10 cellular contexts compared by ENCODE assay signal in genomic region chr7:2110586-2111396, GRCh38.
DNase-seq lines count a peak whose midpoint lies in the region; ATAC-seq and TF ChIP-seq lines count a peak whose summit lies in the region.
"Had no signal": no experiment of that assay in that cellular context is flagged by ENCODE, and none has a peak within 500 bp of the region (broad histone marks: within the 10 kb centered on the region; RNA-seq: fewer than 3 reads in every experiment).

No MANE protein-coding gene starts in this region.

- DNase-seq in SK-N-SH: no peak
- peak; percentile 16 for DNase-seq in amniotic epithelial cell (ENCODE audit: low read depth)
- peak; percentile 55 to 64 for DNase-seq in lung microvascular endothelial cell (ENCODE audit: low read depth in 2 of 2)
- no peak for DNase-seq in stimulated activated naive B cell treated with anti-CD40 and anti-IgM and Interleukin-4, amounts not matched to agents 10 μg/mL and 1 μg/mL and 100 μg/mL, for 72 hours
- no peak for DNase-seq in activated effector memory CD4-positive, alpha-beta T cell treated with Interleukin-2 at 50 U/mL for 16 hours
- DNase-seq in ureter (ENCODE audit: low spot score): no peak
- DNase-seq: NCI-H1417 treated with DMSO at 0.1 percent for 48 hours, SIG-M5 had no signal

- peak overlapping the region; percentile 6; the same call in 1 of the 2 replicates for H3K9ac ChIP-seq in SK-N-SH

- no peaks in the 10 kb centered on the region for H3K9me2 ChIP-seq in SK-N-SH

- peaks cover 12% of the 10 kb centered on the region for H3F3A ChIP-seq in SK-N-SH (replicated peaks; ENCODE audit: insufficient read depth)

- H3K27me3 Mint-ChIP-seq in stimulated activated naive B cell treated with anti-CD40 and anti-IgM and Interleukin-4, amounts not matched to agents 10 μg/mL and 1 μg/mL and 100 μg/mL, for 72 hours: no peaks in the 10 kb centered on the region

- H3K27ac ChIP-seq in SK-N-SH (ENCODE audit: low read depth in 2 of 2, low read length in 1 of 2): peak overlapping the region; percentile 62 to 64; a peak in 3 of 4 replicates

- no peaks in the 10 kb centered on the region for H3K9me3 Mint-ChIP-seq in stimulated activated naive B cell treated with anti-CD40 and anti-IgM and Interleukin-4, amounts not matched to agents 10 μg/mL and 1 μg/mL and 100 μg/mL, for 72 hours

- TF ChIP-seq EP300 in SK-N-SH (IDR thresholded peaks at IDR 0.05; ENCODE audit: borderline replicate concordance in 1 of 2, low read depth in 1 of 2, low read length in 1 of 2): no peak

- peaks cover 23 to 74% of the 10 kb centered on the region in 2 experiments for H3K4me1 ChIP-seq in SK-N-SH (ENCODE audit: control insufficient read depth in 1 of 2, insufficient read depth in 2 of 2, low read depth in 1 of 2, low read length in 1 of 2)

- no peak for TF ChIP-seq RAD21 in SK-N-SH (IDR thresholded peaks at IDR 0.05; ENCODE audit: low read length)

- peak overlapping the region; percentile 18; the same call in 1 of the 2 replicates for H3K4me2 ChIP-seq in SK-N-SH

- ATAC-seq in SK-N-SH treated with all-trans-retinoic acid at 6 μM for 48 hours: no peak; the same call in 2 of the 3 replicates
- no peak for ATAC-seq in stimulated activated naive B cell treated with anti-CD40 and anti-IgM and Interleukin-4, amounts not matched to agents 10 μg/mL and 1 μg/mL and 100 μg/mL, for 72 hours (replicated peaks)
- ATAC-seq in HG03139 (IDR thresholded peaks at IDR 0.05; ENCODE audit: unreplicated experiment): no peak

- no peaks in the 10 kb centered on the region for H3K27me3 ChIP-seq in SK-N-SH (ENCODE audit: insufficient read depth)

- H4K20me1 ChIP-seq in SK-N-SH (ENCODE audit: insufficient read depth): no peaks in the 10 kb centered on the region

- 90% methylated on average over 34 of the region's 34 CpGs for WGBS in SK-N-SH (ENCODE audit: low lambda C conversion rate)

- peak overlapping the region; percentile 73 to 74 for H3K4me3 Mint-ChIP-seq in stimulated activated naive B cell treated with anti-CD40 and anti-IgM and Interleukin-4, amounts not matched to agents 10 μg/mL and 1 μg/mL and 100 μg/mL, for 72 hours

- H3K79me2 ChIP-seq in SK-N-SH (ENCODE audit: insufficient read depth): no peaks in the 10 kb centered on the region; the same call in 1 of the 2 replicates

- TF ChIP-seq CTCF in SK-N-SH (IDR thresholded peaks at IDR 0.05): no peak

- peak overlapping the region; percentile 93 for H3K27ac Mint-ChIP-seq in stimulated activated naive B cell treated with anti-CD40 and anti-IgM and Interleukin-4, amounts not matched to agents 10 μg/mL and 1 μg/mL and 100 μg/mL, for 72 hours

- peaks cover 51 to 74% of the 10 kb centered on the region in 2 donors for H3K36me3 Mint-ChIP-seq in stimulated activated naive B cell treated with anti-CD40 and anti-IgM and Interleukin-4, amounts not matched to agents 10 μg/mL and 1 μg/mL and 100 μg/mL, for 72 hours

- no peak overlapping the region for H2AFZ ChIP-seq in SK-N-SH (ENCODE audit: low read depth)

- no peak overlapping the region for H3K4me3 ChIP-seq in SK-N-SH (ENCODE audit: low read depth in 2 of 2, low read length in 1 of 2)

- H3K4me1 Mint-ChIP-seq in stimulated activated naive B cell treated with anti-CD40 and anti-IgM and Interleukin-4, amounts not matched to agents 10 μg/mL and 1 μg/mL and 100 μg/mL, for 72 hours: peaks cover 61 to 93% of the 10 kb centered on the region in 2 donors

- CTCF ChIA-PET in SK-N-SH (lab: Yijun Ruan, JAX): no interaction called here

- no peaks in the 10 kb centered on the region for H3K36me3 ChIP-seq in SK-N-SH (replicated peaks in 1 of 2; ENCODE audit: control insufficient read depth in 1 of 2, insufficient read depth in 2 of 2, low read length in 1 of 2)

- POLR2A ChIA-PET in SK-N-SH (lab: Yijun Ruan, JAX): interaction anchor here (0.5 kb wide), 1 partner anchor 231 kb away, joined by 4 read pairs; no protein-coding TSS in a partner anchor

- no peaks in the 10 kb centered on the region for H3K9me3 ChIP-seq in SK-N-SH

TF ChIP-seq in SK-N-SH, 30 proteins besides CTCF, POLR2A, EP300 and RAD21:
- TF ChIP-seq GABPA (IDR thresholded peaks at IDR 0.05; ENCODE audit: low read depth): no peak

TF ChIP-seq in SK-N-SH treated with all-trans-retinoic acid at 6 μM for 48 hours, 23 proteins besides CTCF, POLR2A, EP300 and RAD21 (continues in another document):
- TF ChIP-seq ZFP30 (CRISPR knock-in tag; IDR thresholded peaks at IDR 0.05) (no peak), PPARA (CRISPR knock-in tag; IDR thresholded peaks at IDR 0.05; ENCODE audit: borderline replicate concordance) (no peak), ZNF565 (CRISPR knock-in tag; conservative IDR thresholded peaks at IDR 0.05; ENCODE audit: low read depth) (no peak), ZFP3 (CRISPR knock-in tag; IDR thresholded peaks at IDR 0.05) (no peak; the same call in 1 of the 2 replicates), ISL1 (CRISPR knock-in tag; IDR thresholded peaks at IDR 0.05) (no peak), SNAI2 (CRISPR knock-in tag; IDR thresholded peaks at IDR 0.05) (no peak), TOX (CRISPR knock-in tag; IDR thresholded peaks at IDR 0.05; ENCODE audit: borderline replicate concordance) (no peak), PATZ1 (CRISPR knock-in tag; IDR thresholded peaks at IDR 0.05; ENCODE audit: borderline replicate concordance) (no peak), GLIS3 (CRISPR knock-in tag; IDR thresholded peaks at IDR 0.05) (no peak), ARNTL (CRISPR knock-in tag; IDR thresholded peaks at IDR 0.05; ENCODE audit: borderline replicate concordance, low read depth) (no peak), OSR1 (CRISPR knock-in tag; IDR thresholded peaks at IDR 0.05) (no peak), ZC3H10 (CRISPR knock-in tag; IDR thresholded peaks at IDR 0.05) (no peak), ESRRG (CRISPR knock-in tag; IDR thresholded peaks at IDR 0.05) (no peak), ZNF8 (CRISPR knock-in tag; IDR thresholded peaks at IDR 0.05) (no peak), CSDC2 (CRISPR knock-in tag; IDR thresholded peaks at IDR 0.05) (no peak)
- TF ChIP-seq, protein P1, sequence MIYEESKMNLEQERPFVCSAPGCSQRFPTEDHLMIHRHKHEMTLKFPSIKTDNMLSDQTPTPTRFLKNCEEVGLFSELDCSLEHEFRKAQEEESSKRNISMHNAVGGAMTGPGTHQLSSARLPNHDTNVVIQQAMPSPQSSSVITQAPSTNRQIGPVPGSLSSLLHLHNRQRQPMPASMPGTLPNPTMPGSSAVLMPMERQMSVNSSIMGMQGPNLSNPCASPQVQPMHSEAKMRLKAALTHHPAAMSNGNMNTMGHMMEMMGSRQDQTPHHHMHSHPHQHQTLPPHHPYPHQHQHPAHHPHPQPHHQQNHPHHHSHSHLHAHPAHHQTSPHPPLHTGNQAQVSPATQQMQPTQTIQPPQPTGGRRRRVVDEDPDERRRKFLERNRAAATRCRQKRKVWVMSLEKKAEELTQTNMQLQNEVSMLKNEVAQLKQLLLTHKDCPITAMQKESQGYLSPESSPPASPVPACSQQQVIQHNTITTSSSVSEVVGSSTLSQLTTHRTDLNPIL (CRISPR knock-in tag; IDR thresholded peaks at IDR 0.05; ENCODE audit: low read depth): no peak
- TF ChIP-seq, protein P2, sequence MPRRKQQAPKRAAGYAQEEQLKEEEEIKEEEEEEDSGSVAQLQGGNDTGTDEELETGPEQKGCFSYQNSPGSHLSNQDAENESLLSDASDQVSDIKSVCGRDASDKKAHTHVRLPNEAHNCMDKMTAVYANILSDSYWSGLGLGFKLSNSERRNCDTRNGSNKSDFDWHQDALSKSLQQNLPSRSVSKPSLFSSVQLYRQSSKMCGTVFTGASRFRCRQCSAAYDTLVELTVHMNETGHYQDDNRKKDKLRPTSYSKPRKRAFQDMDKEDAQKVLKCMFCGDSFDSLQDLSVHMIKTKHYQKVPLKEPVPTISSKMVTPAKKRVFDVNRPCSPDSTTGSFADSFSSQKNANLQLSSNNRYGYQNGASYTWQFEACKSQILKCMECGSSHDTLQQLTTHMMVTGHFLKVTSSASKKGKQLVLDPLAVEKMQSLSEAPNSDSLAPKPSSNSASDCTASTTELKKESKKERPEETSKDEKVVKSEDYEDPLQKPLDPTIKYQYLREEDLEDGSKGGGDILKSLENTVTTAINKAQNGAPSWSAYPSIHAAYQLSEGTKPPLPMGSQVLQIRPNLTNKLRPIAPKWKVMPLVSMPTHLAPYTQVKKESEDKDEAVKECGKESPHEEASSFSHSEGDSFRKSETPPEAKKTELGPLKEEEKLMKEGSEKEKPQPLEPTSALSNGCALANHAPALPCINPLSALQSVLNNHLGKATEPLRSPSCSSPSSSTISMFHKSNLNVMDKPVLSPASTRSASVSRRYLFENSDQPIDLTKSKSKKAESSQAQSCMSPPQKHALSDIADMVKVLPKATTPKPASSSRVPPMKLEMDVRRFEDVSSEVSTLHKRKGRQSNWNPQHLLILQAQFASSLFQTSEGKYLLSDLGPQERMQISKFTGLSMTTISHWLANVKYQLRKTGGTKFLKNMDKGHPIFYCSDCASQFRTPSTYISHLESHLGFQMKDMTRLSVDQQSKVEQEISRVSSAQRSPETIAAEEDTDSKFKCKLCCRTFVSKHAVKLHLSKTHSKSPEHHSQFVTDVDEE (CRISPR knock-in tag; IDR thresholded peaks at IDR 0.05): no peak

Comparison
In these comparisons a context has a peak if more than half of its experiments do, and no peak if none do; other contexts are left out.
1. DNase-seq: peak in amniotic epithelial cell (single experiment) and lung microvascular endothelial cell (2 of 2); none in SK-N-SH (single experiment), stimulated activated naive B cell treated with anti-CD40 and anti-IgM and Interleukin-4, amounts not matched to agents 10 μg/mL and 1 μg/mL and 100 μg/mL, for 72 hours (single experiment), activated effector memory CD4-positive, alpha-beta T cell treated with Interleukin-2 at 50 U/mL for 16 hours (single experiment) and ureter (single experiment).